ENCODE assay signal across 7 cellular contexts in genomic region chr6:123587407-123587806, GRCh38. TPM values are rescaled to one million over a fixed set of nuclear protein-coding genes. Genes with fewer than 3 reads are reported as not detected.
"Had no signal": no experiment of that assay in that cellular context is flagged by ENCODE, and none has a peak within 500 bp of the region (broad histone marks: within the 10 kb centered on the region; RNA-seq: fewer than 3 reads in every experiment).

No MANE protein-coding gene starts in this region.

RNA-seq across cellular contexts. Expression of gene TRDN, which starts 49.3 kb away (rescaled TPM):
- total RNA-seq: naive thymus-derived CD8-positive, alpha-beta T cell; natural killer cell treated with Interleukin-12 subunit alpha and Interleukin-12 subunit beta and Interleukin-15 and Interleukin-18, amount 100 ng/mL, for 72 hours; neural crest cell; osteocyte; renal cortical epithelial cell; thyroid gland; upper lobe of right lung had no signal
- polyA plus RNA-seq: naive thymus-derived CD8-positive, alpha-beta T cell had no signal
